Comparison of ENCODE assay signal across 10 cellular contexts in the genomic region with DNA sequence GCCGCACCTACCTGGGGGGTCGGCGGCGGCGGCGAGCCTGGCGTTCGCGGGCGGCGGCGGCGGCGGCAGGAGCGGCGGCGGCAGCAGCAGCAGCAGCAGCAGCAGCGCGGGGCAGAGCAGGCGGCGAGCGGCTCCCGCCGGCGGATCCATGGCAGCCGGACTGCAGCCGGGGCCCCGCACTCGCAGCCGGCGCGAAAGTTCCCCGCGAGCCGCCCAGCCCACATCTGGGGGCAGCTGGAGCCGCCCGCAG. TPM values are rescaled to one million over a fixed set of nuclear protein-coding genes. Genes with fewer than 3 reads are reported as not detected.
DNase-seq lines count a peak whose midpoint lies in the region; ATAC-seq and TF ChIP-seq lines count a peak whose summit lies in the region.
"Had no signal": no experiment of that assay in that cellular context is flagged by ENCODE, and none has a peak within 500 bp of the region (broad histone marks: within the 10 kb centered on the region; RNA-seq: fewer than 3 reads in every experiment).

No MANE protein-coding gene starts in this region.

- no peak for ATAC-seq in left ventricle myocardium superior
- no peak for ATAC-seq in stimulated activated memory B cell treated with anti-CD40 and anti-IgM and Interleukin-4, amounts not matched to agents 10 μg/mL and 1 μg/mL and 100 μg/mL, for 72 hours

- H3K9me3 Mint-ChIP-seq in stimulated activated memory B cell treated with anti-CD40 and anti-IgM and Interleukin-4, amounts not matched to agents 10 μg/mL and 1 μg/mL and 100 μg/mL, for 72 hours, result no peaks in the 10 kb centered on the region

- no peak for TF ChIP-seq CTCF in left ventricle myocardium inferior (IDR thresholded peaks at IDR 0.05; ENCODE audit: borderline replicate concordance)
- no peak for TF ChIP-seq CTCF in dorsolateral prefrontal cortex (IDR thresholded peaks at IDR 0.05 in 54 of 56, conservative IDR thresholded peaks at IDR 0.05 in 2 of 56; ENCODE audit: low read depth in 1 of 56, partially characterized antibody in 56 of 56)
- no peak for TF ChIP-seq CTCF in vagina (IDR thresholded peaks at IDR 0.05)

- H3K36me3 ChIP-seq in left ventricle myocardium inferior, result no peaks in the 10 kb centered on the region
- H3K36me3 ChIP-seq in mesodermal cell (ENCODE audit: control insufficient read depth, insufficient read depth, low read length), result no peaks in the 10 kb centered on the region
- H3K36me3 ChIP-seq in vagina, result no peaks in the 10 kb centered on the region

- H3K27me3 Mint-ChIP-seq in stimulated activated memory B cell treated with anti-CD40 and anti-IgM and Interleukin-4, amounts not matched to agents 10 μg/mL and 1 μg/mL and 100 μg/mL, for 72 hours, result peaks cover 74% of the 10 kb centered on the region

- H3K9me3 ChIP-seq in left ventricle myocardium inferior (replicated peaks) (no peaks in the 10 kb centered on the region), mesodermal cell (ENCODE audit: control insufficient read depth, low read length) (no peaks in the 10 kb centered on the region), vagina (no peaks in the 10 kb centered on the region)

- no peak overlapping the region for H3K4me3 Mint-ChIP-seq in stimulated activated memory B cell treated with anti-CD40 and anti-IgM and Interleukin-4, amounts not matched to agents 10 μg/mL and 1 μg/mL and 100 μg/mL, for 72 hours
- H3K4me3 Mint-ChIP-seq: CD4-positive, CD25-positive, alpha-beta regulatory T cell had no signal

- H3K4me1 ChIP-seq in left ventricle myocardium inferior, result peaks cover 21% of the 10 kb centered on the region
- peaks cover 13% of the 10 kb centered on the region for H3K4me1 ChIP-seq in mesodermal cell (ENCODE audit: control insufficient read depth, insufficient read depth, low read length, poor library complexity, severe bottlenecking)
- peaks cover 25% of the 10 kb centered on the region for H3K4me1 ChIP-seq in vagina

- H3K4me3 ChIP-seq in left ventricle myocardium inferior (peak overlapping the region; percentile 70), dorsolateral prefrontal cortex (peak overlapping the region in 55 of 59 donors; percentile 25 to 74 (median 61)), mesodermal cell (ENCODE audit: extremely low read depth, insufficient read depth, low read length, poor library complexity, severe bottlenecking) (peak overlapping the region; percentile 60), vagina (peak overlapping the region; percentile 55 to 69)

- peaks cover 9% of the 10 kb centered on the region for H3K4me1 Mint-ChIP-seq in stimulated activated memory B cell treated with anti-CD40 and anti-IgM and Interleukin-4, amounts not matched to agents 10 μg/mL and 1 μg/mL and 100 μg/mL, for 72 hours

- intact Hi-C loops in left ventricle myocardium inferior (cut with micrococcal nuclease), result no loop called here
- intact Hi-C loops in left ventricle myocardium superior (cut with micrococcal nuclease), result no loop called here
- intact Hi-C loops in dorsolateral prefrontal cortex (cut with DNase I), result loop anchor here (5.0 to 10.0 kb wide), 3 partner anchors 147 to 180 kb away; no protein-coding TSS in a partner anchor
- intact Hi-C loops in vagina (cut with DNase I), result no loop called here

- DNase-seq in left ventricle myocardium inferior (no peak), left ventricle myocardium superior (no peak), dorsolateral prefrontal cortex (no peak), vagina (ENCODE audit: extremely low spot score in 2 of 2) (no peak), NCI-H2227 treated with DMSO at 0.1 percent for 48 hours (lab: John Stamatoyannopoulos, UW) (no peak), UCSD-AML1 (lab: John Stamatoyannopoulos, UW; ENCODE audit: unreplicated experiment) (no peak)
- DNase-seq: CD4-positive, CD25-positive, alpha-beta regulatory T cell; stimulated activated CD4-positive, alpha-beta T cell treated with anti-CD3 and anti-CD28 coated beads, Interleukin-4, amount 100 ng/mL, for 24 hours had no signal

- no peaks in the 10 kb centered on the region for H3K36me3 Mint-ChIP-seq in stimulated activated memory B cell treated with anti-CD40 and anti-IgM and Interleukin-4, amounts not matched to agents 10 μg/mL and 1 μg/mL and 100 μg/mL, for 72 hours
- H3K36me3 Mint-ChIP-seq: CD4-positive, CD25-positive, alpha-beta regulatory T cell had no signal

- 0% methylated on average over 31 of the region's 37 CpGs for WGBS in mesodermal cell (ENCODE audit: insufficient coverage in 2 of 2), 2 experiments

- TF ChIP-seq POLR2A in vagina (IDR thresholded peaks at IDR 0.05), result peak in 1 of 2 donors; percentile 32

- H3K27me3 ChIP-seq in left ventricle myocardium inferior (ENCODE audit: low read depth) (peaks cover 98% of the 10 kb centered on the region), dorsolateral prefrontal cortex (peaks cover 0 to 44% (median 17%) of the 10 kb centered on the region in 45 donors), vagina (no peaks in the 10 kb centered on the region)

- H3K27ac ChIP-seq in left ventricle myocardium inferior (replicated peaks), result peak overlapping the region; percentile 54
- no peak overlapping the region for H3K27ac ChIP-seq in dorsolateral prefrontal cortex
- H3K27ac ChIP-seq in mesodermal cell (ENCODE audit: low read depth, low read length, severe bottlenecking), result no peak overlapping the region
- peak overlapping the region; percentile 80 for H3K27ac ChIP-seq in vagina

- H3K27ac Mint-ChIP-seq in stimulated activated memory B cell treated with anti-CD40 and anti-IgM and Interleukin-4, amounts not matched to agents 10 μg/mL and 1 μg/mL and 100 μg/mL, for 72 hours, result no peak overlapping the region
- H3K27ac Mint-ChIP-seq: CD4-positive, CD25-positive, alpha-beta regulatory T cell had no signal

RNA-seq across cellular contexts. Expression of gene ADAMTS2, which starts 0.2 kb away (rescaled TPM):
- total RNA-seq in left ventricle myocardium inferior, result 4.6 TPM
- total RNA-seq in left ventricle myocardium superior, result 4.3 TPM
- 10 to 100 TPM in 51 of 120 experiments, 1 to 10 TPM in 69; 2.8 to 27.6 (median 9.1) TPM for total RNA-seq in dorsolateral prefrontal cortex
- 30.5 TPM for polyA plus RNA-seq in mesodermal cell (2013, experiment 1 of 2)
- 26.1 TPM for polyA plus RNA-seq in mesodermal cell (2013, experiment 2 of 2)
- 17.4 TPM for total RNA-seq in vagina
- total RNA-seq: CD4-positive, CD25-positive, alpha-beta regulatory T cell had no signal

Comparison
In these comparisons a context has a peak if more than half of its experiments do, and no peak if none do; other contexts are left out.
1. H3K27ac ChIP-seq: peak in left ventricle myocardium inferior (single experiment) and vagina (single experiment); none in dorsolateral prefrontal cortex (0 of 59) and mesodermal cell (single experiment).
2. intact Hi-C loops: an anchor here in dorsolateral prefrontal cortex (5.0 to 10.0 kb wide); none called in left ventricle myocardium inferior, left ventricle myocardium superior and vagina.
3. Peak in every context shown above with its lines, with median percentiles within 50 percentile points of each other: H3K4me3 ChIP-seq.